In genomic region chr4:188989371-188989770, GRCh38 we compare ENCODE assay signal across 30 cellular contexts.
DNase-seq lines count a peak whose midpoint lies in the region; ATAC-seq and TF ChIP-seq lines count a peak whose summit lies in the region.
"Had no signal": no experiment of that assay in that cellular context is flagged by ENCODE, and none has a peak within 500 bp of the region (broad histone marks: within the 10 kb centered on the region; RNA-seq: fewer than 3 reads in every experiment).

No MANE protein-coding gene starts in this region.

- H3K4me1 Mint-ChIP-seq in stimulated activated naive B cell treated with anti-CD40 and anti-IgM and Interleukin-4, amounts not matched to agents 10 μg/mL and 1 μg/mL and 100 μg/mL, for 72 hours: no peaks in the 10 kb centered on the region
- H3K4me1 Mint-ChIP-seq: activated B cell treated with CpG ODN at 0.5 μM for 24 hours; activated CD4-positive, alpha-beta T cell treated with anti-CD3 and anti-CD28 coated beads, Interleukin-2, amount 10 ng/mL, durations not matched to agents 7 days and 5 days; activated naive CD8-positive, alpha-beta T cell treated with anti-CD3 and anti-CD28 coated beads, Interleukin-2, amount 10 ng/mL, durations not matched to agents 7 days and 5 days; B cell had no signal

- WGBS in heart left ventricle, 4 donors: 66 to 71% (median 67%) methylated on average over 3 of the region's 3 CpGs

- no peak overlapping the region for H3K27ac Mint-ChIP-seq in stimulated activated naive B cell treated with anti-CD40 and anti-IgM and Interleukin-4, amounts not matched to agents 10 μg/mL and 1 μg/mL and 100 μg/mL, for 72 hours
- H3K27ac Mint-ChIP-seq: activated B cell treated with CpG ODN at 0.5 μM for 24 hours; activated CD4-positive, alpha-beta T cell treated with anti-CD3 and anti-CD28 coated beads, Interleukin-2, amount 10 ng/mL, durations not matched to agents 7 days and 5 days; activated naive CD8-positive, alpha-beta T cell treated with anti-CD3 and anti-CD28 coated beads, Interleukin-2, amount 10 ng/mL, durations not matched to agents 7 days and 5 days; B cell; CD8-positive, alpha-beta T cell; H9; nephron progenitor cell had no signal

- peaks cover 0 to 13% (median 3%) of the 10 kb centered on the region in 12 donors for H3K9me3 ChIP-seq in heart left ventricle
- H3K9me3 ChIP-seq: ascending aorta had no signal

- no peak overlapping the region for H3K27ac ChIP-seq in heart left ventricle
- H3K27ac ChIP-seq: ascending aorta, coronary artery, SK-N-MC, skin epidermis had no signal

- no peaks in the 10 kb centered on the region for H3K36me3 ChIP-seq in heart left ventricle
- H3K36me3 ChIP-seq: ascending aorta had no signal

- H3K4me1 ChIP-seq in heart left ventricle: no peaks in the 10 kb centered on the region
- H3K4me1 ChIP-seq: ascending aorta had no signal

- H3K36me3 Mint-ChIP-seq in stimulated activated naive B cell treated with anti-CD40 and anti-IgM and Interleukin-4, amounts not matched to agents 10 μg/mL and 1 μg/mL and 100 μg/mL, for 72 hours: no peaks in the 10 kb centered on the region
- H3K36me3 Mint-ChIP-seq: activated naive CD8-positive, alpha-beta T cell treated with anti-CD3 and anti-CD28 coated beads, Interleukin-2, amount 10 ng/mL, durations not matched to agents 7 days and 5 days; CD8-positive, alpha-beta T cell had no signal

- in situ Hi-C loops in Caki2 (cut with HindIII; ENCODE audit: low pct_unique_long_range_greater_than_20kb, low sequenced_read_pairs): no loop called here

- intact Hi-C loops in heart left ventricle (cut with DNase I): no loop called here

- peak; percentile 82 for ATAC-seq in esophagus mucosa
- no peak for ATAC-seq in heart left ventricle
- no peak for ATAC-seq in stimulated activated naive B cell treated with anti-CD40 and anti-IgM and Interleukin-4, amounts not matched to agents 10 μg/mL and 1 μg/mL and 100 μg/mL, for 72 hours (replicated peaks)
- ATAC-seq: CD8-positive, alpha-beta T cell; left cardiac atrium; stimulated activated naive CD8-positive, alpha-beta T cell treated with anti-CD3 and anti-CD28 coated beads, Interleukin-15, Interleukin-2, amounts not matched to agents 100 U/mL and 50 U/mL, for 24 hours had no signal

- TF ChIP-seq CTCF in heart left ventricle (IDR thresholded peaks at IDR 0.05): no peak

- peaks cover 0 to 3% of the 10 kb centered on the region in 2 donors for H3K9me3 Mint-ChIP-seq in stimulated activated naive B cell treated with anti-CD40 and anti-IgM and Interleukin-4, amounts not matched to agents 10 μg/mL and 1 μg/mL and 100 μg/mL, for 72 hours
- H3K9me3 Mint-ChIP-seq: activated naive CD8-positive, alpha-beta T cell treated with anti-CD3 and anti-CD28 coated beads, Interleukin-2, amount 10 ng/mL, durations not matched to agents 7 days and 5 days; CD8-positive, alpha-beta T cell had no signal

- H3K4me3 ChIP-seq in heart left ventricle: no peak overlapping the region
- H3K4me3 ChIP-seq: ascending aorta, coronary artery, SK-N-MC, skin epidermis had no signal

- no peak for TF ChIP-seq POLR2A in heart left ventricle (IDR thresholded peaks at IDR 0.05)

- H3K4me3 Mint-ChIP-seq in stimulated activated naive B cell treated with anti-CD40 and anti-IgM and Interleukin-4, amounts not matched to agents 10 μg/mL and 1 μg/mL and 100 μg/mL, for 72 hours: no peak overlapping the region
- H3K4me3 Mint-ChIP-seq: activated B cell treated with CpG ODN at 0.5 μM for 24 hours; activated CD4-positive, alpha-beta T cell treated with anti-CD3 and anti-CD28 coated beads, Interleukin-2, amount 10 ng/mL, durations not matched to agents 7 days and 5 days; activated naive CD8-positive, alpha-beta T cell treated with anti-CD3 and anti-CD28 coated beads, Interleukin-2, amount 10 ng/mL, durations not matched to agents 7 days and 5 days; B cell; CD8-positive, alpha-beta T cell; H9; nephron progenitor cell had no signal

- H3K27me3 Mint-ChIP-seq in stimulated activated naive B cell treated with anti-CD40 and anti-IgM and Interleukin-4, amounts not matched to agents 10 μg/mL and 1 μg/mL and 100 μg/mL, for 72 hours: no peaks in the 10 kb centered on the region
- H3K27me3 Mint-ChIP-seq: activated B cell treated with CpG ODN at 0.5 μM for 24 hours; activated CD4-positive, alpha-beta T cell treated with anti-CD3 and anti-CD28 coated beads, Interleukin-2, amount 10 ng/mL, durations not matched to agents 7 days and 5 days; activated naive CD8-positive, alpha-beta T cell treated with anti-CD3 and anti-CD28 coated beads, Interleukin-2, amount 10 ng/mL, durations not matched to agents 7 days and 5 days; B cell had no signal

- peak; percentile 79 for DNase-seq in Caki2 (ENCODE audit: low read depth)
- DNase-seq in NCI-H69 (lab: John Stamatoyannopoulos, UW): peak; percentile 70
- peak; percentile 70 for DNase-seq in mucosa of gallbladder (ENCODE audit: low spot score)
- DNase-seq in heart left ventricle: no peak
- no peak for DNase-seq in stimulated activated naive CD4-positive, alpha-beta T cell (lab: John Stamatoyannopoulos, UW)
- DNase-seq in stimulated activated naive B cell treated with anti-CD40 and anti-IgM and Interleukin-4, amounts not matched to agents 10 μg/mL and 1 μg/mL and 100 μg/mL, for 72 hours: no peak
- DNase-seq: activated B cell treated with CpG ODN at 0.5 μM for 24 hours; activated CD4-positive, alpha-beta T cell treated with anti-CD3 and anti-CD28 coated beads, Interleukin-2, amount 10 ng/mL, durations not matched to agents 7 days and 5 days; activated effector memory CD4-positive, alpha-beta T cell treated with anti-CD3 and anti-CD28 coated beads, Interleukin-2, amount 50 U/mL, for 16 hours; activated naive CD8-positive, alpha-beta T cell treated with anti-CD3 and anti-CD28 coated beads, Interleukin-2, amount 10 ng/mL, durations not matched to agents 7 days and 5 days; activated T-cell treated with anti-CD3 and anti-CD28 coated beads, Interleukin-2, amount 50 U/mL, for 1 hour; caudate nucleus; CD8-positive, alpha-beta T cell; DMS153; effector CD8-positive, alpha-beta T cell; erythroblast; H9; head of caudate nucleus; left cardiac atrium; NCI-H1048; NCI-H1694; NCI-H446; nephron progenitor cell; stimulated activated naive CD8-positive, alpha-beta T cell treated with anti-CD3 and anti-CD28 coated beads, Interleukin-15, Interleukin-2, amounts not matched to agents 100 U/mL and 50 U/mL, for 24 hours had no signal

- H3K27me3 ChIP-seq in heart left ventricle: no peaks in the 10 kb centered on the region
- H3K27me3 ChIP-seq: ascending aorta had no signal

Comparison
In these comparisons a context has a peak if more than half of its experiments do, and no peak if none do; other contexts are left out.
1. DNase-seq: peak in Caki2 (single experiment), NCI-H69 (single experiment) and mucosa of gallbladder (single experiment); none in heart left ventricle (0 of 5), stimulated activated naive CD4-positive, alpha-beta T cell (0 of 6) and stimulated activated naive B cell treated with anti-CD40 and anti-IgM and Interleukin-4, amounts not matched to agents 10 μg/mL and 1 μg/mL and 100 μg/mL, for 72 hours (single experiment).